Comparison of ENCODE assay signal across 31 cellular contexts in the genomic region with DNA sequence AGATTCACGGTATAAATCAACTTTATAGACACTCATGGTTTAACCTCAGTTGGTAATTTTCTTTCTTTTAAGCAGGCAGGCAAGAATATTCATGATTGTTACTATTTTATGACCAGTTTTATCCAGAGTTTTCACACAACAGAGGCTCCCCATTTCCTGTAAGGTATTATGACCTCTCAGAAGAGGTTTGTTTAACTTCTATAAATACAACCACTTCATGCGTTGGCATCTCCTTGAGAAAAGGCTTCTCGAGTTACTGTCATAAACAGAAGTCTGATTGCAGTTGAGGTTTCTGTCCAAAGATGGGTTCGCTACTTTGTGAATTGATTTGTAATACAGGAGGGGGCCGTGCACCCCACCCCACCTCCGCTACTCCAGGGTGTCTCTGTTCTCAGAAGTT. TPM values are rescaled to one million over a fixed set of nuclear protein-coding genes. Genes with fewer than 3 reads are reported as not detected.
DNase-seq lines count a peak whose midpoint lies in the region; FAIRE-seq and TF ChIP-seq lines count a peak whose summit lies in the region.
"Had no signal": no experiment of that assay in that cellular context is flagged by ENCODE, and none has a peak within 500 bp of the region (broad histone marks: within the 10 kb centered on the region; RNA-seq: fewer than 3 reads in every experiment).

No MANE protein-coding gene starts in this region.

- H3K79me2 ChIP-seq in endothelial cell of umbilical vein (ENCODE audit: control insufficient read depth, insufficient read depth, low read length) (no peaks in the 10 kb centered on the region), osteoblast (ENCODE audit: insufficient read depth, low read length) (no peaks in the 10 kb centered on the region)

- no peak overlapping the region for H3K27ac Mint-ChIP-seq in immature natural killer cell
- H3K27ac Mint-ChIP-seq: activated CD4-positive, alpha-beta T cell treated with anti-CD3 and anti-CD28 coated beads, Interleukin-2, amount 10 ng/mL, durations not matched to agents 7 days and 5 days; effector memory CD8-positive, alpha-beta T cell; naive thymus-derived CD8-positive, alpha-beta T cell; stimulated activated memory B cell treated with anti-CD40 and anti-IgM and Interleukin-4, amounts not matched to agents 10 μg/mL and 1 μg/mL and 100 μg/mL, for 72 hours had no signal

- H3K9me3 Mint-ChIP-seq in immature natural killer cell = peaks cover 0 to 2% (median 0%) of the 10 kb centered on the region in 6 donors
- H3K9me3 Mint-ChIP-seq: activated CD4-positive, alpha-beta T cell treated with anti-CD3 and anti-CD28 coated beads, Interleukin-2, amount 10 ng/mL, durations not matched to agents 7 days and 5 days; activated T-cell treated with anti-CD3 and anti-CD28 coated beads, Interleukin-2, amount 50 U/mL, for 4 hours; brain; effector memory CD8-positive, alpha-beta T cell; mesothelial cell of epicardium; naive thymus-derived CD8-positive, alpha-beta T cell; stimulated activated memory B cell treated with anti-CD40 and anti-IgM and Interleukin-4, amounts not matched to agents 10 μg/mL and 1 μg/mL and 100 μg/mL, for 72 hours had no signal

- dilution Hi-C loops in endothelial cell of umbilical vein (cut with MboI; ENCODE audit: extremely low pct_ligation_motif_present, low sequenced_read_pairs) = no loop called here

- H4K20me1 ChIP-seq in endothelial cell of umbilical vein (replicated peaks; ENCODE audit: control insufficient read depth, extremely low read depth, insufficient read depth, low read length) = no peaks in the 10 kb centered on the region
- no peaks in the 10 kb centered on the region for H4K20me1 ChIP-seq in osteoblast (ENCODE audit: insufficient read depth, low read length)
- H4K20me1 ChIP-seq: BLaER1 treated with 17β-estradiol and CSF1 and Interleukin-3, amounts not matched to agents 10 nM and 100 nM had no signal

- DNase-seq in NCI-H2029 (lab: John Stamatoyannopoulos, UW) (peak; percentile 58), endothelial cell of umbilical vein (ENCODE audit: low read depth, low spot score) (peak; percentile 35), osteoblast (ENCODE audit: insufficient read length, low spot score, missing footprints) (peak; percentile 3), GM19239 (ENCODE audit: insufficient read length, low spot score) (no peak), immature natural killer cell (no peak), NCI-H345 (lab: John Stamatoyannopoulos, UW) (no peak)
- DNase-seq: activated CD4-positive, alpha-beta T cell treated with anti-CD3 and anti-CD28 coated beads, Interleukin-2, amount 10 ng/mL, durations not matched to agents 7 days and 5 days; activated gamma-delta T cell treated with Interleukin-2 at 50 U/mL for 16 hours; activated T-cell treated with anti-CD3 and anti-CD28 coated beads, Interleukin-2, amount 50 U/mL, for 4 hours; COR-L47; DMS79; effector memory CD8-positive, alpha-beta T cell; H7; left colon; naive thymus-derived CD8-positive, alpha-beta T cell; NCI-H1105; NCI-H1930; NCI-H446; occipital lobe; stimulated activated CD4-positive, alpha-beta T cell treated with anti-CD3 and anti-CD28 coated beads, Interleukin-4, amount 100 ng/mL, for 4 hours; substantia nigra; T-helper 9 cell; upper lobe of left lung had no signal

- H3K27me3 Mint-ChIP-seq in immature natural killer cell (ENCODE audit: low read depth in 3 of 3) = peaks cover 2 to 5% (median 3%) of the 10 kb centered on the region in 3 donors

- H3K9ac ChIP-seq in endothelial cell of umbilical vein (replicated peaks; ENCODE audit: extremely low read depth, insufficient read depth, low read length) = no peak overlapping the region
- H3K9ac ChIP-seq: BLaER1 treated with 17β-estradiol and CSF1 and Interleukin-3, amounts not matched to agents 10 nM and 100 nM had no signal

- TF ChIP-seq CTCF in HEK293 (tag by site-specific recombination; IDR thresholded peaks at IDR 0.05) (no peak), endothelial cell of umbilical vein (IDR thresholded peaks at IDR 0.05; ENCODE audit: extremely low read depth in 1 of 2, insufficient read depth in 1 of 2, low read depth in 1 of 2, low read length in 2 of 2) (no peak), osteoblast (IDR thresholded peaks at IDR 0.05; ENCODE audit: extremely low read depth, low read depth, low read length) (no peak)

- FAIRE-seq in endothelial cell of umbilical vein (lab: Jason Lieb, UNC) (peak; percentile 28), GM19239 (lab: Jason Lieb, UNC) (no peak)
- FAIRE-seq: colon had no signal

- no peak for TF ChIP-seq POLR2A in endothelial cell of umbilical vein (IDR thresholded peaks at IDR 0.05; ENCODE audit: low read depth, low read length)

- BruUV-seq in endothelial cell of umbilical vein (replicated peaks; lab: Mats Ljungman, UMichigan) = no TSS peak

- CTCF ChIA-PET in HEK293 (lab: Yijun Ruan, JAX) (no interaction called here), endothelial cell of umbilical vein (lab: Charles Lee) (no interaction called here)

- no peaks in the 10 kb centered on the region for H3K9me1 ChIP-seq in endothelial cell of umbilical vein (replicated peaks; ENCODE audit: control insufficient read depth, extremely low read depth, insufficient read depth, low read length)

- H3K27ac ChIP-seq in HEK293 (ENCODE audit: extremely low read depth, low read depth, low read length) (no peak overlapping the region), endothelial cell of umbilical vein (ENCODE audit: insufficient read depth, low read depth, low read length) (no peak overlapping the region), osteoblast (ENCODE audit: low read depth, low read length) (no peak overlapping the region)
- H3K27ac ChIP-seq: BLaER1 treated with 17β-estradiol and CSF1 and Interleukin-3, amounts not matched to agents 10 nM and 100 nM; upper lobe of left lung; VCaP had no signal

- no peaks in the 10 kb centered on the region for H3K4me1 Mint-ChIP-seq in immature natural killer cell
- H3K4me1 Mint-ChIP-seq: activated CD4-positive, alpha-beta T cell treated with anti-CD3 and anti-CD28 coated beads, Interleukin-2, amount 10 ng/mL, durations not matched to agents 7 days and 5 days; naive thymus-derived CD8-positive, alpha-beta T cell; stimulated activated memory B cell treated with anti-CD40 and anti-IgM and Interleukin-4, amounts not matched to agents 10 μg/mL and 1 μg/mL and 100 μg/mL, for 72 hours had no signal

- no peak overlapping the region for H3K4me3 Mint-ChIP-seq in immature natural killer cell
- H3K4me3 Mint-ChIP-seq: activated CD4-positive, alpha-beta T cell treated with anti-CD3 and anti-CD28 coated beads, Interleukin-2, amount 10 ng/mL, durations not matched to agents 7 days and 5 days; activated T-cell treated with anti-CD3 and anti-CD28 coated beads, Interleukin-2, amount 50 U/mL, for 4 hours; brain; effector memory CD8-positive, alpha-beta T cell; mesothelial cell of epicardium; naive thymus-derived CD8-positive, alpha-beta T cell; stimulated activated memory B cell treated with anti-CD40 and anti-IgM and Interleukin-4, amounts not matched to agents 10 μg/mL and 1 μg/mL and 100 μg/mL, for 72 hours had no signal

- H3K36me3 ChIP-seq in HEK293 (ENCODE audit: control insufficient read depth in 2 of 2, insufficient read depth in 1 of 2, low read length in 2 of 2) (no peaks in the 10 kb centered on the region), endothelial cell of umbilical vein (ENCODE audit: control insufficient read depth in 2 of 2, extremely low read depth in 1 of 2, insufficient read depth in 2 of 2, low read length in 2 of 2) (no peaks in the 10 kb centered on the region), osteoblast (ENCODE audit: insufficient read depth, low read length) (no peaks in the 10 kb centered on the region)
- H3K36me3 ChIP-seq: BLaER1 treated with 17β-estradiol and CSF1 and Interleukin-3, amounts not matched to agents 10 nM and 100 nM; upper lobe of left lung had no signal

- H3K9me3 ChIP-seq in HEK293 (ENCODE audit: control insufficient read depth, insufficient read depth, low read depth, low read length) (no peaks in the 10 kb centered on the region), endothelial cell of umbilical vein (replicated peaks; ENCODE audit: control insufficient read depth, insufficient read depth, low read length) (no peaks in the 10 kb centered on the region), osteoblast (ENCODE audit: low read depth, low read length) (no peaks in the 10 kb centered on the region)
- H3K9me3 ChIP-seq: BLaER1 treated with 17β-estradiol and CSF1 and Interleukin-3, amounts not matched to agents 10 nM and 100 nM; upper lobe of left lung had no signal

- H2AFZ ChIP-seq in endothelial cell of umbilical vein (ENCODE audit: low read depth, low read length) (no peak overlapping the region), osteoblast (ENCODE audit: low read length) (no peak overlapping the region)

- no peaks in the 10 kb centered on the region for H3K27me3 ChIP-seq in endothelial cell of umbilical vein (ENCODE audit: control insufficient read depth in 2 of 2, insufficient read depth in 2 of 2, low read length in 2 of 2)
- no peaks in the 10 kb centered on the region for H3K27me3 ChIP-seq in osteoblast (ENCODE audit: insufficient read depth, low read length)
- H3K27me3 ChIP-seq: BLaER1 treated with 17β-estradiol and CSF1 and Interleukin-3, amounts not matched to agents 10 nM and 100 nM; upper lobe of left lung had no signal

- POLR2A ChIA-PET in HEK293 (lab: Yijun Ruan, JAX) (no interaction called here), endothelial cell of umbilical vein (lab: Charles Lee) (no interaction called here)

- no peaks in the 10 kb centered on the region for H3K36me3 Mint-ChIP-seq in immature natural killer cell
- H3K36me3 Mint-ChIP-seq: brain; mesothelial cell of epicardium; naive thymus-derived CD8-positive, alpha-beta T cell; stimulated activated memory B cell treated with anti-CD40 and anti-IgM and Interleukin-4, amounts not matched to agents 10 μg/mL and 1 μg/mL and 100 μg/mL, for 72 hours had no signal

- intact Hi-C loops in endothelial cell of umbilical vein (cut with micrococcal nuclease) = no loop called here

- H3K4me2 ChIP-seq in endothelial cell of umbilical vein (ENCODE audit: insufficient read depth, low read length) (peak overlapping the region; percentile 14), osteoblast (ENCODE audit: insufficient read depth, low read length) (peak overlapping the region; percentile 44)
- H3K4me2 ChIP-seq: BLaER1 treated with 17β-estradiol and CSF1 and Interleukin-3, amounts not matched to agents 10 nM and 100 nM had no signal

- H3K4me1 ChIP-seq in HEK293 (ENCODE audit: control insufficient read depth, insufficient read depth, low read length) = peaks cover 16% of the 10 kb centered on the region
- peaks cover 25% of the 10 kb centered on the region for H3K4me1 ChIP-seq in endothelial cell of umbilical vein (ENCODE audit: control insufficient read depth, extremely low read depth, insufficient read depth, low read length)
- H3K4me1 ChIP-seq in osteoblast (ENCODE audit: insufficient read depth, low read length) = peaks cover 40% of the 10 kb centered on the region

- H3K4me3 ChIP-seq in HEK293 (ENCODE audit: low read depth, low read length) (no peak overlapping the region), endothelial cell of umbilical vein (replicated peaks in 1 of 3; ENCODE audit: insufficient read depth in 1 of 3, low read depth in 1 of 3, low read length in 3 of 3) (no peak overlapping the region), osteoblast (ENCODE audit: insufficient read depth, low read length) (no peak overlapping the region)
- H3K4me3 ChIP-seq: BLaER1 treated with 17β-estradiol and CSF1 and Interleukin-3, amounts not matched to agents 10 nM and 100 nM; upper lobe of left lung had no signal

RNA-seq across cellular contexts. Expression of a gene that starts 55.3 kb away (rescaled TPM):
- total RNA-seq in endothelial cell of umbilical vein = 5.0 and 7.1 TPM in 2 replicates
- 13.5 and 14.6 TPM in 2 replicates for polyA plus RNA-seq in endothelial cell of umbilical vein
- 4.8 and 5.8 TPM in 2 replicates for polyA plus RNA-seq in endothelial cell of umbilical vein (2011; cell fraction: cytosol; rRNA removed)
- 63.9 and 99.7 TPM in 2 replicates for polyA plus RNA-seq in endothelial cell of umbilical vein (2011; cell fraction: nucleus; rRNA removed)
- 2.1 and 3.2 TPM in 2 replicates for polyA plus RNA-seq in endothelial cell of umbilical vein (2012)
- polyA minus RNA-seq in endothelial cell of umbilical vein = 15.2 and 18.3 TPM in 2 replicates
- polyA minus RNA-seq in endothelial cell of umbilical vein (2011; cell fraction: cytosol; rRNA and poly(A)+ RNA removed) = 0.51 TPM
- 20.0 and 22.9 TPM in 2 replicates for polyA minus RNA-seq in endothelial cell of umbilical vein (2011; cell fraction: nucleus; rRNA and poly(A)+ RNA removed)
- total RNA-seq in osteoblast = under 0.01 TPM in 2 replicates
- polyA plus RNA-seq in immature natural killer cell = not detected
- total RNA-seq: activated CD4-positive, alpha-beta T cell treated with anti-CD3 and anti-CD28 coated beads, Interleukin-2, amount 10 ng/mL, durations not matched to agents 7 days and 5 days; IMR-90; naive thymus-derived CD8-positive, alpha-beta T cell had no signal
- polyA plus RNA-seq: IMR-90; naive thymus-derived CD8-positive, alpha-beta T cell had no signal

Comparison
In these comparisons a context has a peak if more than half of its experiments do, and no peak if none do; other contexts are left out.
1. DNase-seq: peak in NCI-H2029 (single experiment), endothelial cell of umbilical vein (single experiment) and osteoblast (single experiment); none in GM19239 (single experiment), immature natural killer cell (0 of 3) and NCI-H345 (single experiment).